ENCODE assay signal across 8 cellular contexts in genomic region chr13:110944121-110944967, GRCh38. TPM values are rescaled to one million over a fixed set of nuclear protein-coding genes. Genes with fewer than 3 reads are reported as not detected.
DNase-seq lines count a peak whose midpoint lies in the region; ATAC-seq, FAIRE-seq and TF ChIP-seq lines count a peak whose summit lies in the region.

No MANE protein-coding gene starts in this region.

- H3K27ac ChIP-seq in pancreas = no peak overlapping the region

- 49 to 51% methylated on average over 8 of the region's 8 CpGs for WGBS in pancreas, 2 donors

- H3K36me3 ChIP-seq in pancreas = no peaks in the 10 kb centered on the region

- DNase-seq in Caki2 (ENCODE audit: low read depth) = peak; percentile 14
- DNase-seq in HTR-8/SVneo (ENCODE audit: insufficient read length, low spot score) = peak; percentile 48
- DNase-seq in SKM-1 treated with dmso at 0.1 percent for 144 hours (lab: John Stamatoyannopoulos, UW; ENCODE audit: unreplicated experiment) = peak; percentile 9
- DNase-seq in erythroblast (lab: John Stamatoyannopoulos, UW) = peak; percentile 67 to 70
- peak in 4 of 6 donors; percentile 33 to 67 (median 54) for DNase-seq in pancreas
- DNase-seq in ureter (ENCODE audit: low spot score) = no peak
- DNase-seq in NCI-H2227 (lab: John Stamatoyannopoulos, UW; ENCODE audit: unreplicated experiment) = no peak

- no peaks in the 10 kb centered on the region for H3K27me3 ChIP-seq in pancreas

- TF ChIP-seq CTCF in pancreas (IDR thresholded peaks at IDR 0.05) = peak in 3 of 4 donors; percentile 38 to 45 (median 44)

- ATAC-seq in GM19043 (IDR thresholded peaks at IDR 0.05; ENCODE audit: low read depth, unreplicated experiment) (peak; percentile 43), pancreas (peak; percentile 72 to 99 (median 98))

- in situ Hi-C loops in Caki2 (cut with HindIII; ENCODE audit: low pct_unique_long_range_greater_than_20kb, low sequenced_read_pairs) = no loop called here

- no peaks in the 10 kb centered on the region for H3K9me3 ChIP-seq in pancreas

- TF ChIP-seq POLR2A in erythroblast (IDR thresholded peaks at IDR 0.05; ENCODE audit: low read length) = no peak

- FAIRE-seq in HTR-8/SVneo (lab: Jason Lieb, UNC) (peak; percentile 72), pancreas (lab: Jason Lieb, UNC) (no peak)

- intact Hi-C loops in pancreas (cut with DNase I) = loop anchor here in 1 of 3 donors (10.0 kb wide), 1 partner anchor 100 kb away; no protein-coding TSS in a partner anchor

- H3K4me1 ChIP-seq in pancreas = no peaks in the 10 kb centered on the region

- no peak overlapping the region for H3K4me3 ChIP-seq in pancreas

RNA-seq across cellular contexts. Expression of gene ANKRD10, which starts 29.5 kb away (rescaled TPM):
- 36.1 and 53.3 TPM in 2 replicates for total RNA-seq in Caki2 (2014; rRNA removed; shearing (Covaris generic); ENCODE audit: low replicate concordance)
- total RNA-seq in pancreas (100 to 1,000 TPM in 1 of 6 donors, 10 to 100 TPM in 5; 37.6 to 122 (median 59.3) TPM), ureter (138 TPM)
- polyA plus RNA-seq in pancreas = 100 to 1,000 TPM in 1 of 2 donors, 10 to 100 TPM in 1; 95.3 to 138 TPM

Comparison
In these comparisons a context has a peak if more than half of its experiments do, and no peak if none do; other contexts are left out.
1. DNase-seq: peak in Caki2 (single experiment), HTR-8/SVneo (single experiment), SKM-1 treated with dmso at 0.1 percent for 144 hours (single experiment), erythroblast (2 of 2) and pancreas (4 of 6); none in ureter (single experiment) and NCI-H2227 (single experiment).